Comparison of ENCODE assay signal across 1 cellular context in the genomic region with DNA sequence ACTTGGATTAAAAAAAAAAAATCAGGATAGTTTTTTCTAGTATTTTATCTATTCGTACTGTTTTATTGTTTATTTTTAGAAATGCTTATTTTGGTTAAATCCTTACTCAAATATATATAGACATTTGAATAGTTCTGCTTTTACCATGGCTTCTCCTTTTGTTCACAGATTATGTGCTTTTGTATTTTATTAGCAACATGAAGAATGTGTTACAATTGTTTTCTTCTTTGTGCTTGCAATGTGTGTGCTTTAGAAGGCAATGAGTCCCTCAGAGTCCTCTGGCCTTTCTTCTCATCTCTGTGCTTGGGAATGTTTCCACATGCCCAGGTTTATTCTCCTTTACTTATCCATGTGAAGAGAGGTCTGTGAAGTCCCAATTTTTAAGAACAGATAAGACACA.
TF ChIP-seq lines count a peak whose summit lies in the region.

No MANE protein-coding gene starts in this region.

TF ChIP-seq in GM23338, 12 proteins besides CTCF, POLR2A, EP300 and RAD21 (continued from another document):
- TF ChIP-seq, protein P1, sequence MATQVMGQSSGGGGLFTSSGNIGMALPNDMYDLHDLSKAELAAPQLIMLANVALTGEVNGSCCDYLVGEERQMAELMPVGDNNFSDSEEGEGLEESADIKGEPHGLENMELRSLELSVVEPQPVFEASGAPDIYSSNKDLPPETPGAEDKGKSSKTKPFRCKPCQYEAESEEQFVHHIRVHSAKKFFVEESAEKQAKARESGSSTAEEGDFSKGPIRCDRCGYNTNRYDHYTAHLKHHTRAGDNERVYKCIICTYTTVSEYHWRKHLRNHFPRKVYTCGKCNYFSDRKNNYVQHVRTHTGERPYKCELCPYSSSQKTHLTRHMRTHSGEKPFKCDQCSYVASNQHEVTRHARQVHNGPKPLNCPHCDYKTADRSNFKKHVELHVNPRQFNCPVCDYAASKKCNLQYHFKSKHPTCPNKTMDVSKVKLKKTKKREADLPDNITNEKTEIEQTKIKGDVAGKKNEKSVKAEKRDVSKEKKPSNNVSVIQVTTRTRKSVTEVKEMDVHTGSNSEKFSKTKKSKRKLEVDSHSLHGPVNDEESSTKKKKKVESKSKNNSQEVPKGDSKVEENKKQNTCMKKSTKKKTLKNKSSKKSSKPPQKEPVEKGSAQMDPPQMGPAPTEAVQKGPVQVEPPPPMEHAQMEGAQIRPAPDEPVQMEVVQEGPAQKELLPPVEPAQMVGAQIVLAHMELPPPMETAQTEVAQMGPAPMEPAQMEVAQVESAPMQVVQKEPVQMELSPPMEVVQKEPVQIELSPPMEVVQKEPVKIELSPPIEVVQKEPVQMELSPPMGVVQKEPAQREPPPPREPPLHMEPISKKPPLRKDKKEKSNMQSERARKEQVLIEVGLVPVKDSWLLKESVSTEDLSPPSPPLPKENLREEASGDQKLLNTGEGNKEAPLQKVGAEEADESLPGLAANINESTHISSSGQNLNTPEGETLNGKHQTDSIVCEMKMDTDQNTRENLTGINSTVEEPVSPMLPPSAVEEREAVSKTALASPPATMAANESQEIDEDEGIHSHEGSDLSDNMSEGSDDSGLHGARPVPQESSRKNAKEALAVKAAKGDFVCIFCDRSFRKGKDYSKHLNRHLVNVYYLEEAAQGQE (IDR thresholded peaks at IDR 0.05; ENCODE audit: unreplicated experiment): no peak
- TF ChIP-seq POLR2AphosphoS5 (IDR thresholded peaks at IDR 0.05; ENCODE audit: low read depth) (no peak), NANOG (IDR thresholded peaks at IDR 0.05; ENCODE audit: borderline replicate concordance) (no peak), ZNF114 (CRISPR knock-in tag; IDR thresholded peaks at IDR 0.05) (no peak), CREB1 (CRISPR knock-in tag; IDR thresholded peaks at IDR 0.05; ENCODE audit: low read depth) (no peak), EZH2phosphoT487 (IDR thresholded peaks at IDR 0.05; ENCODE audit: unreplicated experiment) (no peak), JUNB (IDR thresholded peaks at IDR 0.05; ENCODE audit: unreplicated experiment) (no peak)
- TF ChIP-seq, protein P2, sequence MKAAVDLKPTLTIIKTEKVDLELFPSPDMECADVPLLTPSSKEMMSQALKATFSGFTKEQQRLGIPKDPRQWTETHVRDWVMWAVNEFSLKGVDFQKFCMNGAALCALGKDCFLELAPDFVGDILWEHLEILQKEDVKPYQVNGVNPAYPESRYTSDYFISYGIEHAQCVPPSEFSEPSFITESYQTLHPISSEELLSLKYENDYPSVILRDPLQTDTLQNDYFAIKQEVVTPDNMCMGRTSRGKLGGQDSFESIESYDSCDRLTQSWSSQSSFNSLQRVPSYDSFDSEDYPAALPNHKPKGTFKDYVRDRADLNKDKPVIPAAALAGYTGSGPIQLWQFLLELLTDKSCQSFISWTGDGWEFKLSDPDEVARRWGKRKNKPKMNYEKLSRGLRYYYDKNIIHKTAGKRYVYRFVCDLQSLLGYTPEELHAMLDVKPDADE (IDR thresholded peaks at IDR 0.05): no peak
